8 cellular contexts compared by ENCODE assay signal in the genomic region with DNA sequence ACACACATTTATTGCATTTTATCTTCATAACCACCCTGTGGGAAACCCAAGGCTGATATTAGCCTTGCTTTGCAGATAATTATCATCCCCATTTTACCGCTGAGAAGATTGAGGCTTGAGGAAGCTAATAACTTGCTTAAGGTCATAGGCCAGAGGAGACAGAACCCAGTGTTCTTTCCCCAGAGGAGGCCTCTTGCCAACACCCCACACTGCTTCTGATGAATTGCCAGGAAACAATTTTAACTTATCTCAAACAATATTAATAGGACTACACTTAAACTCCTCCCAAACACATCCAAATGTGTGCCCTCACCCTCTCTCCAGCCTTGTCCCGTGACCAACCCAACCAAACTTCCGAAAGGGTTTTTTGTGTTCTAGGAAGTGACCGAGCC. TPM values are rescaled to one million over a fixed set of nuclear protein-coding genes. Genes with fewer than 3 reads are reported as not detected.
A peak's percentile ranks its signal among the peaks of the same experiment; 100 is the strongest.
DNase-seq lines count a peak whose midpoint lies in the region; ATAC-seq and TF ChIP-seq lines count a peak whose summit lies in the region.

No MANE protein-coding gene starts in this region.

- TF ChIP-seq CTCF in CD4-positive, alpha-beta T cell (IDR thresholded peaks at IDR 0.05): no peak
- no peak for TF ChIP-seq CTCF in RWPE1 (conservative IDR thresholded peaks at IDR 0.05; ENCODE audit: low read depth)

- H3K27me3 Mint-ChIP-seq in CD4-positive, alpha-beta T cell: no peaks in the 10 kb centered on the region
- H3K27me3 Mint-ChIP-seq in effector memory CD8-positive, alpha-beta T cell: no peaks in the 10 kb centered on the region
- H3K27me3 Mint-ChIP-seq in natural killer cell treated with Interleukin-12 subunit alpha and Interleukin-12 subunit beta and Interleukin-15 and Interleukin-18, amount 100 ng/mL, for 72 hours: no peaks in the 10 kb centered on the region

- intact Hi-C loops in CD4-positive, alpha-beta T cell (cut with DNase I, micrococcal nuclease): loop anchor here in 1 of 2 experiments (5.0 kb wide), 1 partner anchor 264 kb away; no protein-coding TSS in a partner anchor

- H3K9me3 ChIP-seq in CD4-positive, alpha-beta T cell (ENCODE audit: control insufficient read depth, low read length): no peaks in the 10 kb centered on the region

- H3K4me1 Mint-ChIP-seq in CD4-positive, alpha-beta T cell (ENCODE audit: low read depth): peaks cover 42% of the 10 kb centered on the region
- peaks cover 17 to 26% of the 10 kb centered on the region in 2 donors for H3K4me1 Mint-ChIP-seq in effector memory CD8-positive, alpha-beta T cell (ENCODE audit: low read depth in 2 of 2)
- H3K4me1 Mint-ChIP-seq in natural killer cell treated with Interleukin-12 subunit alpha and Interleukin-12 subunit beta and Interleukin-15 and Interleukin-18, amount 100 ng/mL, for 72 hours (ENCODE audit: low read depth in 2 of 2): peaks cover 21 to 22% of the 10 kb centered on the region in 2 donors

- no peak for ATAC-seq in CD4-positive, alpha-beta T cell (ENCODE audit: poor library complexity)
- no peak for ATAC-seq in effector memory CD8-positive, alpha-beta T cell (replicated peaks)
- no peak for ATAC-seq in natural killer cell treated with Interleukin-12 subunit alpha and Interleukin-12 subunit beta and Interleukin-15 and Interleukin-18, amount 100 ng/mL, for 72 hours

- H3K27ac Mint-ChIP-seq in CD4-positive, alpha-beta T cell: peak overlapping the region; percentile 93
- H3K27ac Mint-ChIP-seq in effector memory CD8-positive, alpha-beta T cell: peak overlapping the region; percentile 69 to 86
- H3K27ac Mint-ChIP-seq in natural killer cell treated with Interleukin-12 subunit alpha and Interleukin-12 subunit beta and Interleukin-15 and Interleukin-18, amount 100 ng/mL, for 72 hours: peak overlapping the region; percentile 80 to 86

- CTCF ChIA-PET in CD4-positive, alpha-beta T cell (lab: Charles Lee): no interaction called here
- CTCF ChIA-PET in RWPE1 (lab: Yijun Ruan, JAX): no interaction called here

- H3K36me3 Mint-ChIP-seq in CD4-positive, alpha-beta T cell (ENCODE audit: low read depth): peaks cover 18% of the 10 kb centered on the region
- H3K36me3 Mint-ChIP-seq in effector memory CD8-positive, alpha-beta T cell (ENCODE audit: insufficient read depth): peaks cover 37% of the 10 kb centered on the region
- H3K36me3 Mint-ChIP-seq in natural killer cell treated with Interleukin-12 subunit alpha and Interleukin-12 subunit beta and Interleukin-15 and Interleukin-18, amount 100 ng/mL, for 72 hours: no peaks in the 10 kb centered on the region

- no peaks in the 10 kb centered on the region for H3K27me3 ChIP-seq in CD4-positive, alpha-beta T cell (ENCODE audit: control insufficient read depth, insufficient read depth, low read length)

- DNase-seq in CD4-positive, alpha-beta T cell: no peak
- no peak for DNase-seq in RWPE1 (ENCODE audit: low spot score)
- DNase-seq in effector memory CD8-positive, alpha-beta T cell: no peak
- no peak for DNase-seq in natural killer cell treated with Interleukin-12 subunit alpha and Interleukin-12 subunit beta and Interleukin-15 and Interleukin-18, amount 100 ng/mL, for 72 hours (ENCODE audit: low spot score)
- DNase-seq in NCI-H2081 (lab: John Stamatoyannopoulos, UW): no peak
- no peak for DNase-seq in GOT3 (lab: John Stamatoyannopoulos, UW)
- DNase-seq in DMS 273 treated with DMSO at 0.1 percent for 48 hours (lab: John Stamatoyannopoulos, UW): no peak
- no peak for DNase-seq in 8988T

- H3K27ac ChIP-seq in CD4-positive, alpha-beta T cell (ENCODE audit: low read depth, low read length): peak overlapping the region; percentile 82
- peak overlapping the region; percentile 90 for H3K27ac ChIP-seq in RWPE1

- H3K9me3 Mint-ChIP-seq in CD4-positive, alpha-beta T cell: no peaks in the 10 kb centered on the region
- H3K9me3 Mint-ChIP-seq in effector memory CD8-positive, alpha-beta T cell: no peaks in the 10 kb centered on the region
- H3K9me3 Mint-ChIP-seq in natural killer cell treated with Interleukin-12 subunit alpha and Interleukin-12 subunit beta and Interleukin-15 and Interleukin-18, amount 100 ng/mL, for 72 hours: no peaks in the 10 kb centered on the region

- POLR2A ChIA-PET in CD4-positive, alpha-beta T cell (lab: Charles Lee): interaction anchor here (0.7 to 1.3 kb wide), 2 partner anchors 28 to 52 kb away, joined by 3 to 4 read pairs; no protein-coding TSS in a partner anchor
- POLR2A ChIA-PET in RWPE1 (lab: Yijun Ruan, JAX; ENCODE audit: low non-redundant PET): interaction anchor here (0.6 kb wide), 1 partner anchor 75 kb away, joined by 7 read pairs; no protein-coding TSS in a partner anchor

- peak overlapping the region; percentile 87 for H3K4me3 Mint-ChIP-seq in CD4-positive, alpha-beta T cell
- peak overlapping the region; percentile 75 for H3K4me3 Mint-ChIP-seq in effector memory CD8-positive, alpha-beta T cell
- H3K4me3 Mint-ChIP-seq in natural killer cell treated with Interleukin-12 subunit alpha and Interleukin-12 subunit beta and Interleukin-15 and Interleukin-18, amount 100 ng/mL, for 72 hours: peak overlapping the region; percentile 89

RNA-seq across cellular contexts. Expression of a gene that starts 2.1 kb away (rescaled TPM):
- total RNA-seq in CD4-positive, alpha-beta T cell: 100 to 1,000 TPM; 163 to 167 TPM
- total RNA-seq in natural killer cell treated with Interleukin-12 subunit alpha and Interleukin-12 subunit beta and Interleukin-15 and Interleukin-18, amount 100 ng/mL, for 72 hours: 100 to 1,000 TPM in 1 of 2 donors, 10 to 100 TPM in 1; 88.6 to 188 TPM

RNA-seq across cellular contexts. Expression of a gene that starts 15.7 kb away (rescaled TPM):
- total RNA-seq in CD4-positive, alpha-beta T cell: 100 to 1,000 TPM; 200 to 211 TPM
- 100 to 1,000 TPM; 197 to 320 TPM for total RNA-seq in natural killer cell treated with Interleukin-12 subunit alpha and Interleukin-12 subunit beta and Interleukin-15 and Interleukin-18, amount 100 ng/mL, for 72 hours

RNA-seq across cellular contexts. Expression of a gene that starts 54.4 kb away (rescaled TPM):
- 1,000 to 10,000 TPM; 4,971 to 5,051 TPM for total RNA-seq in CD4-positive, alpha-beta T cell
- 1,000 to 10,000 TPM; 1,294 to 1,944 TPM for total RNA-seq in natural killer cell treated with Interleukin-12 subunit alpha and Interleukin-12 subunit beta and Interleukin-15 and Interleukin-18, amount 100 ng/mL, for 72 hours
